Comparison of ENCODE assay signal across 13 cellular contexts in genomic region chr22:44130076-44130711, GRCh38. TPM values are rescaled to one million over a fixed set of nuclear protein-coding genes. Genes with fewer than 3 reads are reported as not detected.
DNase-seq lines count a peak whose midpoint lies in the region; FAIRE-seq and TF ChIP-seq lines count a peak whose summit lies in the region.
"Had no signal": no experiment of that assay in that cellular context is flagged by ENCODE, and none has a peak within 500 bp of the region (broad histone marks: within the 10 kb centered on the region; RNA-seq: fewer than 3 reads in every experiment).

No MANE protein-coding gene starts in this region.

- peak; percentile 68 for DNase-seq in COLO668 (lab: John Stamatoyannopoulos, UW; ENCODE audit: unreplicated experiment)
- DNase-seq in NCI-H146 (lab: John Stamatoyannopoulos, UW): peak; percentile 41
- DNase-seq in bronchial epithelial cell (ENCODE audit: low read depth): peak; percentile 8
- no peak for DNase-seq in GM12892 (ENCODE audit: insufficient read length)
- DNase-seq in stimulated activated CD4-positive, alpha-beta T cell treated with anti-CD3 and anti-CD28 coated beads, Interleukin-1b, Interleukin-23, amount 100 ng/mL, for 48 hours: no peak
- no peak for DNase-seq in iPS-NIHi11 (ENCODE audit: low spot score)
- DNase-seq: activated effector memory CD4-positive, alpha-beta T cell treated with anti-CD3 and anti-CD28 coated beads, Interleukin-2, amount 50 U/mL, for 16 hours; right lobe of liver had no signal

- H3K27ac ChIP-seq in neural cell (ENCODE audit: low read length): peak overlapping the region; percentile 80
- H3K27ac ChIP-seq: right lobe of liver had no signal

- H3K4me3 ChIP-seq in bronchial epithelial cell (ENCODE audit: low read depth, low read length) (no peak overlapping the region), neural cell (ENCODE audit: low read length) (peak overlapping the region; percentile 7)
- H3K4me3 ChIP-seq: lung, right lobe of liver had no signal

- peak overlapping the region; percentile 60 for H3K9ac ChIP-seq in neural cell (ENCODE audit: low read length)

- no peaks in the 10 kb centered on the region for H4K20me1 ChIP-seq in neural cell (ENCODE audit: insufficient read depth)

- no peaks in the 10 kb centered on the region for H3K36me3 ChIP-seq in bronchial epithelial cell (ENCODE audit: control insufficient read depth, insufficient read depth, low read length)
- H3K36me3 ChIP-seq in neural cell (ENCODE audit: insufficient read depth, low read length): no peaks in the 10 kb centered on the region
- H3K36me3 ChIP-seq: right lobe of liver had no signal

- no peaks in the 10 kb centered on the region for H3F3A ChIP-seq in neural cell (ENCODE audit: insufficient read depth, low read length, poor library complexity, severe bottlenecking)

- no peaks in the 10 kb centered on the region for H3K9me3 ChIP-seq in neural cell (ENCODE audit: low read length)
- H3K9me3 ChIP-seq: right lobe of liver had no signal

- TF ChIP-seq CTCF in bronchial epithelial cell (IDR thresholded peaks at IDR 0.05; ENCODE audit: insufficient read depth, low read length, severe bottlenecking) (no peak), neural cell (IDR thresholded peaks at IDR 0.05; ENCODE audit: poor library complexity, severe bottlenecking) (no peak)

- no peaks in the 10 kb centered on the region for H3K27me3 ChIP-seq in bronchial epithelial cell (ENCODE audit: control insufficient read depth, insufficient read depth, low read length)
- H3K27me3 ChIP-seq in neural cell (ENCODE audit: insufficient read depth, low read depth, low read length): no peaks in the 10 kb centered on the region
- H3K27me3 ChIP-seq: right lobe of liver had no signal

- H3K9me2 ChIP-seq in neural cell (ENCODE audit: insufficient read depth, low read length): no peaks in the 10 kb centered on the region

- TF ChIP-seq POLR2A in GM12892 (IDR thresholded peaks at IDR 0.05; ENCODE audit: low read depth, low read length): no peak

- peak overlapping the region; percentile 31 for H3K4me2 ChIP-seq in neural cell (ENCODE audit: low read length)

- no peak for FAIRE-seq in bronchial epithelial cell (lab: Jason Lieb, UNC)
- FAIRE-seq in GM12892 (lab: Jason Lieb, UNC): no peak
- FAIRE-seq: astrocyte, HTR-8/SVneo had no signal

- H3K79me2 ChIP-seq in neural cell (replicated peaks; ENCODE audit: insufficient read depth, low read length): no peaks in the 10 kb centered on the region

- peak overlapping the region; percentile 70 for H2AFZ ChIP-seq in neural cell (ENCODE audit: low read depth, low read length)

- peak; percentile 90 for TF ChIP-seq EP300 in neural cell (conservative IDR thresholded peaks at IDR 0.05; ENCODE audit: poor library complexity, severe bottlenecking)

- TF ChIP-seq RAD21 in neural cell (conservative IDR thresholded peaks at IDR 0.05): no peak

TF ChIP-seq in neural cell, 6 proteins besides CTCF, POLR2A, EP300 and RAD21:
- TF ChIP-seq POLR2AphosphoS5 (IDR thresholded peaks at IDR 0.05) (peak; percentile 85), REST (IDR thresholded peaks at IDR 0.05; ENCODE audit: borderline replicate concordance) (peak; percentile 23), EZH2 (IDR thresholded peaks at IDR 0.05; ENCODE audit: borderline replicate concordance, insufficient read depth, low read length, poor library complexity, severe bottlenecking) (no peak)
TF ChIP-seq in neural cell: peak in this region for 2.

RNA-seq across cellular contexts. Expression of gene PARVG, which starts 50.5 kb away (rescaled TPM):
- not detected in 2 replicates for total RNA-seq in bronchial epithelial cell
- polyA plus RNA-seq in neural cell: not detected in 2 replicates
- not detected in 2 replicates for polyA minus RNA-seq in neural cell
- 44.4 TPM for polyA plus RNA-seq in GM12892 (2012; ENCODE audit: missing spikeins)
- total RNA-seq: fibroblast of lung had no signal
- polyA plus RNA-seq: fibroblast of lung had no signal

Comparison
In these comparisons a context has a peak if more than half of its experiments do, and no peak if none do; other contexts are left out.
1. DNase-seq: peak in COLO668 (single experiment), NCI-H146 (single experiment) and bronchial epithelial cell (single experiment); none in GM12892 (single experiment), stimulated activated CD4-positive, alpha-beta T cell treated with anti-CD3 and anti-CD28 coated beads, Interleukin-1b, Interleukin-23, amount 100 ng/mL, for 48 hours (single experiment) and iPS-NIHi11 (single experiment).